Comparison of ENCODE assay signal across 14 cellular contexts in the genomic region with DNA sequence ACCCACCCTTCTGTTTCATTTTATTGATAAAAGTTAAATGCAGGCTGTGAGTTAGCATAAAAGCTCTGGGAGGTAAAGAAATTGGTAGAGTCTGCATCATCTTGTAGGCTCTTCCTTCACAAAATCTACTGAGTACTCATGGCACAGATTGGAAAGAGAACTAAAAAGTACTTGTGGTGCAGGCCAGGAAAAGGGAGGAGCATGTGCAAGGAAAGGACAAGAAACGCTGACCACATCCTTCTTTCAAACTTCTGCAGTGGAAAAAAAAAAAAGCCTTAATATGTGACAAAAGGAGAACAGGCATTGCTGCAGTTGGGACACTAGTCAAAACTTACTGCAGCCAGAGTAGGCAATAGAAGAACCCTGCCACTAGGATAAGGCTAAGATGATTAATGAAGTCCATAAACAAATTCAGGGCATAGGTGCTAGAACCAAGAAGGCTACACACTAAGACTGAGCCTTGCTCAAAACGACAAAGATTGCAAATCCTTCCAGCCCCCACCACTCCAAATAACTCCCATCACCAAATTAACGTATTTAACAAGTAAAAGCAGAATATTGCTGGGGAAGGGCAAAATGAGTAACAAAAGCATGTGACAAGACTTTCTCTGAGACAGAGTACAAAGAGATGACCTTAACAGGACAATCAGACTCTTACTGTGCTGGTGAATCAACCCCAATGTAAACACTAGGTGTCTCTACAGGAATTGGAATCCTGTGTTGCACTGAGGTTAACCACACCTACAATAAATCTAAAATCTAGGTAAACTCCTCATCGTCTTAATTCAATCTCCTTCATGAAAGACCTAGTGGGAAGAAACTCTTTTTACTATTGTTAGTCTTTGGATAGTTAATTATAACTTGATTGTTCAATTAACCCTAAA.
DNase-seq lines count a peak whose midpoint lies in the region; ATAC-seq, FAIRE-seq and TF ChIP-seq lines count a peak whose summit lies in the region.
"Had no signal": no experiment of that assay in that cellular context is flagged by ENCODE, and none has a peak within 500 bp of the region (broad histone marks: within the 10 kb centered on the region; RNA-seq: fewer than 3 reads in every experiment).

No MANE protein-coding gene starts in this region.

- TF ChIP-seq CTCF in GM23338 (conservative IDR thresholded peaks at IDR 0.05; ENCODE audit: low read depth in 2 of 2) (peak; percentile 35 to 55), cardiac fibroblast (IDR thresholded peaks at IDR 0.05; ENCODE audit: low read depth, low read length) (peak; percentile 1)

- H3K27ac ChIP-seq in GM23338 (ENCODE audit: low read depth), result no peak overlapping the region
- H3K27ac ChIP-seq: left ventricle myocardium inferior had no signal

- no peak for FAIRE-seq in GM12891 (lab: Jason Lieb, UNC)

- peak overlapping the region; percentile 14; the same call in 1 of the 2 replicates for H2AFZ ChIP-seq in GM23338

- no peaks in the 10 kb centered on the region for H4K20me1 ChIP-seq in GM23338 (replicated peaks; ENCODE audit: insufficient read depth)

- DNase-seq in GM23338 (ENCODE audit: low spot score) (no peak), M059J (ENCODE audit: low read depth) (peak; percentile 62), cardiac fibroblast (ENCODE audit: low read depth in 2 of 2) (peak in 1 of 2 donors; percentile 28), NCI-H82 treated with DMSO at 0.1 percent for 48 hours (lab: John Stamatoyannopoulos, UW; ENCODE audit: unreplicated experiment) (no peak), GM12891 (ENCODE audit: insufficient read length, low spot score) (no peak)
- DNase-seq in natural killer cell treated with Interleukin-12 subunit alpha and Interleukin-12 subunit beta and Interleukin-15 and Interleukin-18, amount 100 ng/mL, for 72 hours (ENCODE audit: low spot score), result no peak
- DNase-seq: activated CD4-positive, CD25-positive, alpha-beta regulatory T cell treated with anti-CD3 and anti-CD28 coated beads, Interleukin-2, amount 50 U/mL, for 72 hours; DMS79 treated with DMSO at 0.1 percent for 48 hours; left ventricle myocardium inferior; NCI-H187; occipital lobe; stimulated activated CD4-positive, alpha-beta T cell treated with anti-CD3 and anti-CD28 coated beads, Interleukin-1b, Interleukin-23, amount 100 ng/mL, for 48 hours had no signal

- no peak for ATAC-seq in GM23338
- ATAC-seq in natural killer cell treated with Interleukin-12 subunit alpha and Interleukin-12 subunit beta and Interleukin-15 and Interleukin-18, amount 100 ng/mL, for 72 hours, result no peak
- ATAC-seq in GM19351 (IDR thresholded peaks at IDR 0.05; ENCODE audit: unreplicated experiment), result no peak

- no peak overlapping the region for H3K4me3 ChIP-seq in GM23338
- H3K4me3 ChIP-seq in cardiac fibroblast (replicated peaks in 1 of 2; ENCODE audit: low read depth in 2 of 2, low read length in 2 of 2), result no peak overlapping the region
- H3K4me3 ChIP-seq: left ventricle myocardium inferior had no signal

- H3K36me3 Mint-ChIP-seq in GM23338 (ENCODE audit: low read depth), result peaks cover 40% of the 10 kb centered on the region
- peaks cover 21% of the 10 kb centered on the region for H3K36me3 Mint-ChIP-seq in natural killer cell treated with Interleukin-12 subunit alpha and Interleukin-12 subunit beta and Interleukin-15 and Interleukin-18, amount 100 ng/mL, for 72 hours

- no peak overlapping the region for H3K27ac Mint-ChIP-seq in GM23338
- no peak overlapping the region for H3K27ac Mint-ChIP-seq in natural killer cell treated with Interleukin-12 subunit alpha and Interleukin-12 subunit beta and Interleukin-15 and Interleukin-18, amount 100 ng/mL, for 72 hours
- H3K27ac Mint-ChIP-seq: stimulated activated naive CD8-positive, alpha-beta T cell treated with anti-CD3 and anti-CD28 coated beads, Interleukin-15, Interleukin-2, amounts not matched to agents 100 ng/mL and 50 ng/mL, for 24 hours had no signal

- H3K4me2 ChIP-seq in GM23338, result no peak overlapping the region

- H3K9me3 Mint-ChIP-seq in GM23338, result peaks cover 51% of the 10 kb centered on the region
- H3K9me3 Mint-ChIP-seq in natural killer cell treated with Interleukin-12 subunit alpha and Interleukin-12 subunit beta and Interleukin-15 and Interleukin-18, amount 100 ng/mL, for 72 hours, result peaks cover 19% of the 10 kb centered on the region

- H3K27me3 Mint-ChIP-seq in GM23338 (ENCODE audit: insufficient read depth, low read depth, poor library complexity), result no peaks in the 10 kb centered on the region
- no peaks in the 10 kb centered on the region for H3K27me3 Mint-ChIP-seq in natural killer cell treated with Interleukin-12 subunit alpha and Interleukin-12 subunit beta and Interleukin-15 and Interleukin-18, amount 100 ng/mL, for 72 hours
- H3K27me3 Mint-ChIP-seq: stimulated activated naive CD8-positive, alpha-beta T cell treated with anti-CD3 and anti-CD28 coated beads, Interleukin-15, Interleukin-2, amounts not matched to agents 100 ng/mL and 50 ng/mL, for 24 hours had no signal

- H3K4me1 Mint-ChIP-seq in GM23338, result no peaks in the 10 kb centered on the region; the same call in 2 of the 3 replicates
- H3K4me1 Mint-ChIP-seq in natural killer cell treated with Interleukin-12 subunit alpha and Interleukin-12 subunit beta and Interleukin-15 and Interleukin-18, amount 100 ng/mL, for 72 hours (ENCODE audit: low read depth in 2 of 2), result peaks cover 0 to 7% of the 10 kb centered on the region in 2 donors

- no peaks in the 10 kb centered on the region for H3K4me1 ChIP-seq in GM23338 (ENCODE audit: insufficient read depth)
- H3K4me1 ChIP-seq: left ventricle myocardium inferior had no signal

- TF ChIP-seq POLR2A in GM12891 (IDR thresholded peaks at IDR 0.05; ENCODE audit: low read depth, low read length), result no peak

- no peaks in the 10 kb centered on the region for H3F3A ChIP-seq in GM23338 (replicated peaks; ENCODE audit: low read depth)

- no peaks in the 10 kb centered on the region for H3K27me3 ChIP-seq in GM23338 (ENCODE audit: insufficient read depth)

- H3K4me3 Mint-ChIP-seq in GM23338, result no peak overlapping the region
- peak overlapping the region; percentile 26 for H3K4me3 Mint-ChIP-seq in natural killer cell treated with Interleukin-12 subunit alpha and Interleukin-12 subunit beta and Interleukin-15 and Interleukin-18, amount 100 ng/mL, for 72 hours
- H3K4me3 Mint-ChIP-seq: stimulated activated naive CD8-positive, alpha-beta T cell treated with anti-CD3 and anti-CD28 coated beads, Interleukin-15, Interleukin-2, amounts not matched to agents 100 ng/mL and 50 ng/mL, for 24 hours had no signal

- no peaks in the 10 kb centered on the region for H3K9me2 ChIP-seq in GM23338 (ENCODE audit: insufficient read depth)

- no peaks in the 10 kb centered on the region for H3K36me3 ChIP-seq in GM23338 (ENCODE audit: insufficient read depth)
- H3K36me3 ChIP-seq: left ventricle myocardium inferior had no signal

- H3K79me2 ChIP-seq in GM23338 (replicated peaks; ENCODE audit: insufficient read depth), result no peaks in the 10 kb centered on the region

TF ChIP-seq in GM23338, 12 proteins besides CTCF, POLR2A, EP300 and RAD21 (continues in another document):
- TF ChIP-seq, protein P1, sequence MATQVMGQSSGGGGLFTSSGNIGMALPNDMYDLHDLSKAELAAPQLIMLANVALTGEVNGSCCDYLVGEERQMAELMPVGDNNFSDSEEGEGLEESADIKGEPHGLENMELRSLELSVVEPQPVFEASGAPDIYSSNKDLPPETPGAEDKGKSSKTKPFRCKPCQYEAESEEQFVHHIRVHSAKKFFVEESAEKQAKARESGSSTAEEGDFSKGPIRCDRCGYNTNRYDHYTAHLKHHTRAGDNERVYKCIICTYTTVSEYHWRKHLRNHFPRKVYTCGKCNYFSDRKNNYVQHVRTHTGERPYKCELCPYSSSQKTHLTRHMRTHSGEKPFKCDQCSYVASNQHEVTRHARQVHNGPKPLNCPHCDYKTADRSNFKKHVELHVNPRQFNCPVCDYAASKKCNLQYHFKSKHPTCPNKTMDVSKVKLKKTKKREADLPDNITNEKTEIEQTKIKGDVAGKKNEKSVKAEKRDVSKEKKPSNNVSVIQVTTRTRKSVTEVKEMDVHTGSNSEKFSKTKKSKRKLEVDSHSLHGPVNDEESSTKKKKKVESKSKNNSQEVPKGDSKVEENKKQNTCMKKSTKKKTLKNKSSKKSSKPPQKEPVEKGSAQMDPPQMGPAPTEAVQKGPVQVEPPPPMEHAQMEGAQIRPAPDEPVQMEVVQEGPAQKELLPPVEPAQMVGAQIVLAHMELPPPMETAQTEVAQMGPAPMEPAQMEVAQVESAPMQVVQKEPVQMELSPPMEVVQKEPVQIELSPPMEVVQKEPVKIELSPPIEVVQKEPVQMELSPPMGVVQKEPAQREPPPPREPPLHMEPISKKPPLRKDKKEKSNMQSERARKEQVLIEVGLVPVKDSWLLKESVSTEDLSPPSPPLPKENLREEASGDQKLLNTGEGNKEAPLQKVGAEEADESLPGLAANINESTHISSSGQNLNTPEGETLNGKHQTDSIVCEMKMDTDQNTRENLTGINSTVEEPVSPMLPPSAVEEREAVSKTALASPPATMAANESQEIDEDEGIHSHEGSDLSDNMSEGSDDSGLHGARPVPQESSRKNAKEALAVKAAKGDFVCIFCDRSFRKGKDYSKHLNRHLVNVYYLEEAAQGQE (IDR thresholded peaks at IDR 0.05; ENCODE audit: unreplicated experiment), result no peak

TF ChIP-seq in GM12891, 5 proteins besides CTCF, POLR2A, EP300 and RAD21:
- TF ChIP-seq POU2F2 (IDR thresholded peaks at IDR 0.05; ENCODE audit: low read depth, low read length) (no peak), POLR2AphosphoS5 (IDR thresholded peaks at IDR 0.05; ENCODE audit: low read depth, low read length) (no peak), TAF1 (IDR thresholded peaks at IDR 0.05; ENCODE audit: low read depth, low read length) (no peak), SPI1 (IDR thresholded peaks at IDR 0.05; ENCODE audit: low read depth, low read length) (no peak), PAX5 (IDR thresholded peaks at IDR 0.05; ENCODE audit: insufficient read depth, low read length, severe bottlenecking) (no peak)
